Comparison of ENCODE assay signal across 8 cellular contexts in the genomic region with DNA sequence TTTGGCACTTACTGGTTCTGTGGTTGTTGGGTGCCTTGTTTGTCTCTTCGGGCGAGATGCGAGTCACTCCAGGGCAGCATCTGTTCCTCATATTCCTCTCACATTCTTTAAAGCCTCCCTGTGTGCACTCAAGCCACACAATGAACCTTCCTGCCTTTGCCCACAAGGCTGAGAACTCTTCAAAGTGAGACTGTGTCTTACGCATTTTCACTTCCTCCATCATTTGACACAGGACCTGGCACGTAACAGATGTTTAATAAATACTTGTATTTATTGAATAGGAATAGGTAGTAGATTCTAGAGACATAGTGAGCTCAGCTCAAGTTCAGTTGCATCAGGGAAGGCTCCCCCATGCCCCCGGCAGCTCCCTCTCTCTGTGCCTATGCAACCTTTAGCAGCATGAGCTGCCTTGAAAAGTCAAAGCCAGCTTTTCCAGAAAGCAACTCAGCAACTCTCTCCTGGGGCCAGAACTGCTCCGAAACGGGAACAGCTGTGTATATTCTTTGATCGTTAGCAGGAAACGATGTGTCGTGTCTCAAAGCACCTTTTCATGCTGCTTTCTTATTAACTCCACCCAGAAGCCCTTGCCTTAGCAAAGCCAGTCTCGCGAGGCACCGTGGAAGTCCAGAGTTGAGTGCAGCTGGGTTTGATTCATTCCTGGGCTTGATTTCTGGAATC.
DNase-seq lines count a peak whose midpoint lies in the region; ATAC-seq and TF ChIP-seq lines count a peak whose summit lies in the region.

No MANE protein-coding gene starts in this region.

- DNase-seq in AG20443 (ENCODE audit: low spot score), result peak; percentile 74
- DNase-seq in SKM-1 (lab: John Stamatoyannopoulos, UW; ENCODE audit: unreplicated experiment), result peak; percentile 33
- peak; percentile 24 for DNase-seq in effector CD4-positive, alpha-beta T cell
- no peak for DNase-seq in progenitor cell of endocrine pancreas (ENCODE audit: low spot score, unreplicated experiment)
- no peak for DNase-seq in NCI-H2029 (lab: John Stamatoyannopoulos, UW)
- no peak for DNase-seq in chondrocyte (ENCODE audit: low spot score)

- H3K4me1 Mint-ChIP-seq in progenitor cell of endocrine pancreas (ENCODE audit: low read depth), result peaks cover 47% of the 10 kb centered on the region
- H3K4me1 Mint-ChIP-seq in chondrocyte (ENCODE audit: low read depth), result peaks cover 51% of the 10 kb centered on the region

- no peak overlapping the region for H3K4me3 Mint-ChIP-seq in progenitor cell of endocrine pancreas (ENCODE audit: low read depth)
- no peak overlapping the region for H3K4me3 Mint-ChIP-seq in chondrocyte (ENCODE audit: unreplicated experiment)

- ATAC-seq in GM19025 (IDR thresholded peaks at IDR 0.05; ENCODE audit: low read depth, unreplicated experiment), result peak; percentile 77
- ATAC-seq in HG03108 (IDR thresholded peaks at IDR 0.05; ENCODE audit: unreplicated experiment), result peak; percentile 78

- H3K9me3 Mint-ChIP-seq in progenitor cell of endocrine pancreas (ENCODE audit: low read depth), result no peaks in the 10 kb centered on the region
- H3K9me3 Mint-ChIP-seq in chondrocyte (ENCODE audit: low read depth), result no peaks in the 10 kb centered on the region

- TF ChIP-seq CTCF in progenitor cell of endocrine pancreas (IDR thresholded peaks at IDR 0.05; ENCODE audit: unreplicated experiment) (no peak), chondrocyte (IDR thresholded peaks at IDR 0.05) (no peak)

- H3K27ac Mint-ChIP-seq in progenitor cell of endocrine pancreas (peak overlapping the region; percentile 81), chondrocyte (ENCODE audit: unreplicated experiment) (no peak overlapping the region)

- H3K36me3 Mint-ChIP-seq in progenitor cell of endocrine pancreas (ENCODE audit: insufficient read depth) (peaks cover 2% of the 10 kb centered on the region), chondrocyte (ENCODE audit: low read depth) (no peaks in the 10 kb centered on the region)

- H3K27me3 Mint-ChIP-seq in progenitor cell of endocrine pancreas (peaks cover 2% of the 10 kb centered on the region), chondrocyte (ENCODE audit: low read depth) (no peaks in the 10 kb centered on the region)

Comparison
In these comparisons a context has a peak if more than half of its experiments do, and no peak if none do; other contexts are left out.
1. DNase-seq: peak in AG20443 (single experiment), SKM-1 (single experiment) and effector CD4-positive, alpha-beta T cell (single experiment); none in progenitor cell of endocrine pancreas (single experiment), NCI-H2029 (single experiment) and chondrocyte (single experiment).